Comparison of ENCODE assay signal across 20 cellular contexts in genomic region chr2:103166406-103167324, GRCh38.
DNase-seq lines count a peak whose midpoint lies in the region; ATAC-seq, FAIRE-seq and TF ChIP-seq lines count a peak whose summit lies in the region.
"Had no signal": no experiment of that assay in that cellular context is flagged by ENCODE, and none has a peak within 500 bp of the region (broad histone marks: within the 10 kb centered on the region; RNA-seq: fewer than 3 reads in every experiment).

No MANE protein-coding gene starts in this region.

- WGBS in hepatocyte (ENCODE audit: low lambda C conversion rate, missing lambda C conversion rate) = 74% methylated on average over 12 of the region's 12 CpGs
- WGBS in right lobe of liver (ENCODE audit: insufficient coverage, low coverage, low lambda C conversion rate, missing lambda C conversion rate) = 26% methylated on average over 6 of the region's 12 CpGs
- WGBS in small intestine, 3 donors = 44 to 72% (median 56%) methylated on average over 12 of the region's 12 CpGs

- ATAC-seq in right lobe of liver (peak in 3 of 4 donors; percentile 30 to 82 (median 58)), HG03439 (IDR thresholded peaks at IDR 0.05; ENCODE audit: unreplicated experiment) (no peak)

- TF ChIP-seq CTCF in hepatocyte (IDR thresholded peaks at IDR 0.05; ENCODE audit: poor library complexity) (no peak), right lobe of liver (IDR thresholded peaks at IDR 0.05) (no peak)

- peak; percentile 32 for DNase-seq in NCI-H345 (lab: John Stamatoyannopoulos, UW)
- DNase-seq in NCI-H345 treated with DMSO at 0.1 percent for 48 hours (lab: John Stamatoyannopoulos, UW; ENCODE audit: unreplicated experiment) = no peak
- peak; percentile 36 for DNase-seq in hepatocyte (ENCODE audit: low spot score)
- no peak for DNase-seq in right lobe of liver
- DNase-seq in small intestine = peak; percentile 8
- DNase-seq in activated naive CD4-positive, alpha-beta T cell treated with anti-CD3 and anti-CD28 coated beads, Interleukin-2, amount 50 U/mL, for 16 hours = no peak
- no peak for DNase-seq in NCI-H524 (lab: John Stamatoyannopoulos, UW)
- DNase-seq: CD4-positive, alpha-beta memory T cell; GM23248; HCEC 1CT; KBM-7; NCI-H1436; NCI-H2029; NCI-H2171; NCI-H510A; NK-92 treated with Interleukin-12 subunit alpha and Interleukin-12 subunit beta, amount 100 ng/mL, for 24 hours; SHP77 treated with DMSO at 0.1 percent for 48 hours had no signal

- no peaks in the 10 kb centered on the region for H4K20me1 ChIP-seq in hepatocyte (ENCODE audit: insufficient read depth, poor library complexity, severe bottlenecking)

- no peaks in the 10 kb centered on the region for H3K9me2 ChIP-seq in hepatocyte (replicated peaks; ENCODE audit: insufficient read depth)

- no peak overlapping the region for H3K4me2 ChIP-seq in hepatocyte

- no peaks in the 10 kb centered on the region for H3K79me2 ChIP-seq in hepatocyte

- H3K27me3 ChIP-seq in hepatocyte (no peaks in the 10 kb centered on the region), right lobe of liver (no peaks in the 10 kb centered on the region), small intestine (ENCODE audit: control insufficient read depth in 2 of 2, insufficient read depth in 2 of 2, low read length in 2 of 2) (no peaks in the 10 kb centered on the region)

- no peak for FAIRE-seq in small intestine (lab: Jason Lieb, UNC)
- FAIRE-seq: GM12892 had no signal

- no peaks in the 10 kb centered on the region for H3K4me1 ChIP-seq in hepatocyte (ENCODE audit: insufficient read depth)
- H3K4me1 ChIP-seq in right lobe of liver = no peaks in the 10 kb centered on the region
- no peaks in the 10 kb centered on the region for H3K4me1 ChIP-seq in small intestine (ENCODE audit: control insufficient read depth in 2 of 2, insufficient read depth in 1 of 2, low read depth in 1 of 2, low read length in 1 of 2)

- no peak overlapping the region for H2AFZ ChIP-seq in hepatocyte
- H2AFZ ChIP-seq: GM23248 had no signal

- no peaks in the 10 kb centered on the region for H3K9me3 ChIP-seq in hepatocyte (ENCODE audit: low read depth)
- H3K9me3 ChIP-seq in right lobe of liver = no peaks in the 10 kb centered on the region
- H3K9me3 ChIP-seq in small intestine (ENCODE audit: control insufficient read depth, low read depth) = no peaks in the 10 kb centered on the region

- no peak for TF ChIP-seq POLR2A in right lobe of liver (IDR thresholded peaks at IDR 0.05)

- H3K4me3 ChIP-seq in hepatocyte (no peak overlapping the region), right lobe of liver (no peak overlapping the region), small intestine (ENCODE audit: low read depth in 1 of 2, low read length in 2 of 2) (no peak overlapping the region)
- H3K4me3 ChIP-seq: GM23248 had no signal

- H3K36me3 ChIP-seq in hepatocyte (replicated peaks; ENCODE audit: insufficient read depth, low read depth) = no peaks in the 10 kb centered on the region
- no peaks in the 10 kb centered on the region for H3K36me3 ChIP-seq in right lobe of liver
- no peaks in the 10 kb centered on the region for H3K36me3 ChIP-seq in small intestine (ENCODE audit: control insufficient read depth in 2 of 2, insufficient read depth in 2 of 2, low read length in 2 of 2)

- H3K27ac ChIP-seq in hepatocyte (no peak overlapping the region), right lobe of liver (no peak overlapping the region), small intestine (ENCODE audit: low read depth in 1 of 2, low read length in 1 of 2) (no peak overlapping the region)
- H3K27ac ChIP-seq: 22Rv1, GM23248 had no signal

- intact Hi-C loops in right lobe of liver (cut with DNase I) = no loop called here

Comparison
In these comparisons a context has a peak if more than half of its experiments do, and no peak if none do; other contexts are left out.
1. DNase-seq: peak in NCI-H345 (single experiment), hepatocyte (single experiment) and small intestine (single experiment); none in NCI-H345 treated with DMSO at 0.1 percent for 48 hours (single experiment), right lobe of liver (0 of 3), activated naive CD4-positive, alpha-beta T cell treated with anti-CD3 and anti-CD28 coated beads, Interleukin-2, amount 50 U/mL, for 16 hours (single experiment) and NCI-H524 (0 of 2).